24 cellular contexts compared by ENCODE assay signal in genomic region chr11:29438815-29439214, GRCh38.
"Had no signal": no experiment of that assay in that cellular context is flagged by ENCODE, and none has a peak within 500 bp of the region (broad histone marks: within the 10 kb centered on the region; RNA-seq: fewer than 3 reads in every experiment).

No MANE protein-coding gene starts in this region.

- H3K4me3 Mint-ChIP-seq: dendritic cell treated with granulocyte-macrophage colony-stimulating factor and Interleukin-4, amounts not matched to agents 40 ng/mL and 50 ng/mL, for 4 days; effector memory CD8-positive, alpha-beta T cell; endodermal cell had no signal

- H3K4me3 ChIP-seq: colonic mucosa, coronary artery, dorsolateral prefrontal cortex, esophagus muscularis mucosa, esophagus squamous epithelium, gastrocnemius medialis, gastroesophageal sphincter, heart left ventricle, heart right ventricle had no signal

- ATAC-seq: effector memory CD8-positive, alpha-beta T cell; esophagus mucosa; foreskin keratinocyte; gastrocnemius medialis; gastroesophageal sphincter; heart left ventricle; heart right ventricle had no signal

- H3K27ac Mint-ChIP-seq: dendritic cell treated with granulocyte-macrophage colony-stimulating factor and Interleukin-4, amounts not matched to agents 40 ng/mL and 50 ng/mL, for 4 days; effector memory CD8-positive, alpha-beta T cell; endodermal cell had no signal

- H3K27me3 Mint-ChIP-seq: dendritic cell treated with granulocyte-macrophage colony-stimulating factor and Interleukin-4, amounts not matched to agents 40 ng/mL and 50 ng/mL, for 4 days; effector memory CD8-positive, alpha-beta T cell had no signal

- DNase-seq: colonic mucosa; cortex of kidney; dermis blood vessel endothelial cell; dorsolateral prefrontal cortex; effector CD4-positive, alpha-beta T cell; effector CD8-positive, alpha-beta T cell; effector memory CD4-positive, alpha-beta T cell; effector memory CD8-positive, alpha-beta T cell; endodermal cell; erythroblast; esophagus squamous epithelium; foreskin fibroblast; foreskin keratinocyte; foreskin melanocyte; gastrocnemius medialis; glutamatergic neuron; head of caudate nucleus; heart left ventricle; heart right ventricle had no signal

- H3K9me3 Mint-ChIP-seq: dendritic cell treated with granulocyte-macrophage colony-stimulating factor and Interleukin-4, amounts not matched to agents 40 ng/mL and 50 ng/mL, for 4 days had no signal
